In genomic region chr19:9729162-9729561, GRCh38 we compare ENCODE assay signal across 2 cellular contexts.
TF ChIP-seq lines count a peak whose summit lies in the region.

No MANE protein-coding gene starts in this region.

TF ChIP-seq in GM12891, 5 proteins besides CTCF, POLR2A, EP300 and RAD21:
- TF ChIP-seq TAF1 (IDR thresholded peaks at IDR 0.05; ENCODE audit: low read depth, low read length): no peak
- peak; percentile 76 for TF ChIP-seq SPI1 (IDR thresholded peaks at IDR 0.05; ENCODE audit: low read depth, low read length)
TF ChIP-seq in GM12891: peak in this region for 1.

TF ChIP-seq in HepG2, 621 proteins besides CTCF, POLR2A, EP300 and RAD21:
- no peak for TF ChIP-seq ZNF749 (CRISPR knock-in tag; IDR thresholded peaks at IDR 0.05; ENCODE audit: borderline replicate concordance)
- TF ChIP-seq, protein P1, sequence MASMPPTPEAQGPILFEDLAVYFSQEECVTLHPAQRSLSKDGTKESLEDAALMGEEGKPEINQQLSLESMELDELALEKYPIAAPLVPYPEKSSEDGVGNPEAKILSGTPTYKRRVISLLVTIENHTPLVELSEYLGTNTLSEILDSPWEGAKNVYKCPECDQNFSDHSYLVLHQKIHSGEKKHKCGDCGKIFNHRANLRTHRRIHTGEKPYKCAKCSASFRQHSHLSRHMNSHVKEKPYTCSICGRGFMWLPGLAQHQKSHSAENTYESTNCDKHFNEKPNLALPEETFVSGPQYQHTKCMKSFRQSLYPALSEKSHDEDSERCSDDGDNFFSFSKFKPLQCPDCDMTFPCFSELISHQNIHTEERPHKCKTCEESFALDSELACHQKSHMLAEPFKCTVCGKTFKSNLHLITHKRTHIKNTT (CRISPR knock-in tag; IDR thresholded peaks at IDR 0.05): no peak
- TF ChIP-seq FIP1L1 (IDR thresholded peaks at IDR 0.05; ENCODE audit: borderline replicate concordance, insufficient read depth, low read depth, low read length): no peak
- no peak for TF ChIP-seq HMG20A (CRISPR knock-in tag; IDR thresholded peaks at IDR 0.05; ENCODE audit: borderline replicate concordance)
- TF ChIP-seq RFX1 (IDR thresholded peaks at IDR 0.05): no peak
- TF ChIP-seq CREBL2 (CRISPR knock-in tag; IDR thresholded peaks at IDR 0.05; ENCODE audit: borderline replicate concordance): no peak
